Comparison of ENCODE assay signal across 12 cellular contexts in genomic region chr6:134525190-134525868, GRCh38.
DNase-seq lines count a peak whose midpoint lies in the region; ATAC-seq and TF ChIP-seq lines count a peak whose summit lies in the region.
"Had no signal": no experiment of that assay in that cellular context is flagged by ENCODE, and none has a peak within 500 bp of the region (broad histone marks: within the 10 kb centered on the region; RNA-seq: fewer than 3 reads in every experiment).

No MANE protein-coding gene starts in this region.

- no peak for TF ChIP-seq POLR2A in thyroid gland (IDR thresholded peaks at IDR 0.05)

- DNase-seq in Right ventricle myocardium superior (no peak), left cardiac atrium (no peak), left lung (no peak), thyroid gland (no peak), neural progenitor cell (ENCODE audit: low spot score) (no peak), NCI-H187 (lab: John Stamatoyannopoulos, UW) (no peak)
- DNase-seq in activated T-helper 2 cell treated with anti-CD3 and anti-CD28 coated beads, Interferon-gamma antibody, Interleukin-2, Interleukin-4, amounts not matched to agents 10 μg/mL and 5 μg/mL and 100 μg/mL, durations not matched to agents 14 hours and 24 hours and 36 hours (ENCODE audit: low spot score) = no peak
- DNase-seq: DMS53, NCI-H1048, NCI-H1694, NCI-H446, NCI-H774 had no signal

- H3K9me3 Mint-ChIP-seq in activated T-helper 2 cell treated with anti-CD3 and anti-CD28 coated beads, Interferon-gamma antibody, Interleukin-2, Interleukin-4, amounts not matched to agents 10 μg/mL and 5 μg/mL and 100 μg/mL, durations not matched to agents 14 hours and 24 hours and 36 hours = no peaks in the 10 kb centered on the region
- H3K9me3 Mint-ChIP-seq in neural progenitor cell = no peaks in the 10 kb centered on the region

- H3K27ac Mint-ChIP-seq in activated T-helper 2 cell treated with anti-CD3 and anti-CD28 coated beads, Interferon-gamma antibody, Interleukin-2, Interleukin-4, amounts not matched to agents 10 μg/mL and 5 μg/mL and 100 μg/mL, durations not matched to agents 14 hours and 24 hours and 36 hours = peak overlapping the region; percentile 7
- H3K27ac Mint-ChIP-seq in neural progenitor cell = no peak overlapping the region

- ATAC-seq in Right ventricle myocardium superior (ENCODE audit: poor library complexity) = peak; percentile 67
- ATAC-seq in left cardiac atrium = no peak
- ATAC-seq in left lung = peak; percentile 31

- no peak overlapping the region for H3K4me3 Mint-ChIP-seq in activated T-helper 2 cell treated with anti-CD3 and anti-CD28 coated beads, Interferon-gamma antibody, Interleukin-2, Interleukin-4, amounts not matched to agents 10 μg/mL and 5 μg/mL and 100 μg/mL, durations not matched to agents 14 hours and 24 hours and 36 hours (ENCODE audit: low read depth)
- no peak overlapping the region for H3K4me3 Mint-ChIP-seq in neural progenitor cell

- H3K4me2 ChIP-seq in neural progenitor cell = no peak overlapping the region

- peaks cover 9 to 17% of the 10 kb centered on the region in 2 donors for H3K4me1 ChIP-seq in left lung
- H3K4me1 ChIP-seq in thyroid gland = peaks cover 30 to 49% of the 10 kb centered on the region in 2 donors
- H3K4me1 ChIP-seq in neural progenitor cell = no peaks in the 10 kb centered on the region

- H3K4me3 ChIP-seq in left lung (no peak overlapping the region), thyroid gland (replicated peaks in 1 of 3) (no peak overlapping the region), neural progenitor cell (no peak overlapping the region)

- intact Hi-C loops in Right ventricle myocardium superior (cut with DNase I) (no loop called here), left cardiac atrium (cut with DNase I) (no loop called here), left lung (cut with DNase I) (no loop called here), thyroid gland (cut with DNase I) (loop anchor here (10.0 kb wide), 1 partner anchor 109 kb away; no protein-coding TSS in a partner anchor)
- intact Hi-C loops in activated T-helper 2 cell treated with anti-CD3 and anti-CD28 coated beads, Interferon-gamma antibody, Interleukin-2, Interleukin-4, amounts not matched to agents 10 μg/mL and 5 μg/mL and 100 μg/mL, durations not matched to agents 14 hours and 24 hours and 36 hours (cut with micrococcal nuclease) = loop anchor here (10.0 kb wide), 1 partner anchor 241 kb away; no protein-coding TSS in a partner anchor

- no peaks in the 10 kb centered on the region for H3K27me3 Mint-ChIP-seq in activated T-helper 2 cell treated with anti-CD3 and anti-CD28 coated beads, Interferon-gamma antibody, Interleukin-2, Interleukin-4, amounts not matched to agents 10 μg/mL and 5 μg/mL and 100 μg/mL, durations not matched to agents 14 hours and 24 hours and 36 hours (ENCODE audit: low read depth)
- peaks cover 1% of the 10 kb centered on the region for H3K27me3 Mint-ChIP-seq in neural progenitor cell (ENCODE audit: insufficient read depth, low read depth)

- no peaks in the 10 kb centered on the region for H3F3A ChIP-seq in neural progenitor cell (ENCODE audit: low read depth)

- H3K4me1 Mint-ChIP-seq in activated T-helper 2 cell treated with anti-CD3 and anti-CD28 coated beads, Interferon-gamma antibody, Interleukin-2, Interleukin-4, amounts not matched to agents 10 μg/mL and 5 μg/mL and 100 μg/mL, durations not matched to agents 14 hours and 24 hours and 36 hours (ENCODE audit: low read depth) = peaks cover 41% of the 10 kb centered on the region
- H3K4me1 Mint-ChIP-seq in neural progenitor cell = peaks cover 6% of the 10 kb centered on the region

- H2AFZ ChIP-seq in neural progenitor cell (replicated peaks) = no peak overlapping the region

- H3K9me3 ChIP-seq in left lung = no peaks in the 10 kb centered on the region
- H3K9me3 ChIP-seq in thyroid gland = no peaks in the 10 kb centered on the region
- no peaks in the 10 kb centered on the region for H3K9me3 ChIP-seq in neural progenitor cell (ENCODE audit: low read depth)

- H3K79me2 ChIP-seq in neural progenitor cell (ENCODE audit: low read depth) = no peaks in the 10 kb centered on the region

- H3K27ac ChIP-seq in left lung (no peak overlapping the region), thyroid gland (peak overlapping the region; percentile 32 to 64 (median 62)), neural progenitor cell (no peak overlapping the region)

- no peak for TF ChIP-seq CTCF in left lung (IDR thresholded peaks at IDR 0.05)
- TF ChIP-seq CTCF in thyroid gland (IDR thresholded peaks at IDR 0.05) = no peak
- no peak for TF ChIP-seq CTCF in neural progenitor cell (IDR thresholded peaks at IDR 0.05)

- no peaks in the 10 kb centered on the region for H3K36me3 ChIP-seq in left lung
- no peaks in the 10 kb centered on the region for H3K36me3 ChIP-seq in thyroid gland
- no peaks in the 10 kb centered on the region for H3K36me3 ChIP-seq in neural progenitor cell

- H3K27me3 ChIP-seq in left lung = no peaks in the 10 kb centered on the region
- no peaks in the 10 kb centered on the region for H3K27me3 ChIP-seq in thyroid gland
- no peaks in the 10 kb centered on the region for H3K27me3 ChIP-seq in neural progenitor cell

- no peak overlapping the region for H3K9ac ChIP-seq in neural progenitor cell

- peaks cover 24% of the 10 kb centered on the region for H3K36me3 Mint-ChIP-seq in activated T-helper 2 cell treated with anti-CD3 and anti-CD28 coated beads, Interferon-gamma antibody, Interleukin-2, Interleukin-4, amounts not matched to agents 10 μg/mL and 5 μg/mL and 100 μg/mL, durations not matched to agents 14 hours and 24 hours and 36 hours (ENCODE audit: low read depth)
- no peaks in the 10 kb centered on the region for H3K36me3 Mint-ChIP-seq in neural progenitor cell

- H4K20me1 ChIP-seq in neural progenitor cell (ENCODE audit: low read depth) = no peaks in the 10 kb centered on the region

Comparison
In these comparisons a context has a peak if more than half of its experiments do, and no peak if none do; other contexts are left out.
1. ATAC-seq: peak in Right ventricle myocardium superior (single experiment) and left lung (single experiment); none in left cardiac atrium (0 of 2).
2. H3K27ac ChIP-seq: peak in thyroid gland (3 of 3); none in left lung (0 of 2) and neural progenitor cell (single experiment).
3. intact Hi-C loops: an anchor here in activated T-helper 2 cell treated with anti-CD3 and anti-CD28 coated beads, Interferon-gamma antibody, Interleukin-2, Interleukin-4, amounts not matched to agents 10 μg/mL and 5 μg/mL and 100 μg/mL, durations not matched to agents 14 hours and 24 hours and 36 hours (10.0 kb wide) and thyroid gland (10.0 kb wide); none called in Right ventricle myocardium superior, left cardiac atrium and left lung.